Comparison of ENCODE assay signal across 28 cellular contexts in the genomic region with DNA sequence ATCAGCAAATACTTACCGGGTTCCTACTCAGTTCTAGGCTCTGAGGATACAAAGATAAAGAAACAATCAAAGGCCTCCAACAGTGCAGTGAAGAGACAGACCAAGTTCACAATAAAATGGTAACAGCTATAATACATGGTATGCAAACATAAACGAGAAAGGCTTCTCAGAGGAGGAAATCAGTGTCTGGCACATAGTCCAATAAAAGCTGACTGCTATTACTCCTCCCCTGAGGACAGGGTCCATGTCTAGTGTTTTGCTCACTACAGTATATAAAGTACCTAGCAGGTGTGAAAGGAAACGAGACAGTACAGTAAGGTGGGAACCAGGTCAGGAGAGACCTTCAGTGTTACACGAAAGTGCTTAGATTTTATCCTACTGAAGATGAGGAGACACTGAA.
"Had no signal": no experiment of that assay in that cellular context is flagged by ENCODE, and none has a peak within 500 bp of the region (broad histone marks: within the 10 kb centered on the region; RNA-seq: fewer than 3 reads in every experiment).

No MANE protein-coding gene starts in this region.

- H3K9ac ChIP-seq: SK-N-SH had no signal

- ATAC-seq: activated CD4-positive, alpha-beta T cell treated with anti-CD3 and anti-CD28 coated beads for 36 hours; activated CD4-positive, CD25-positive, alpha-beta regulatory T cell treated with anti-CD3 and anti-CD28 coated beads, Interleukin-2, amount 50 U/mL, for 24 hours; activated CD8-positive, alpha-beta T cell treated with anti-CD3 and anti-CD28 coated beads, Interleukin-2, amount 10 ng/mL, durations not matched to agents 7 days and 5 days; Panc1; WTC11 had no signal

- H3K4me3 ChIP-seq: ascending aorta, cardiac muscle cell, MG63, SJSA1 had no signal

- H3K4me2 ChIP-seq: SK-N-SH had no signal

- H3K27me3 ChIP-seq: ascending aorta, cardiac muscle cell, MG63, SJSA1 had no signal

- H3K27ac ChIP-seq: ascending aorta, cardiac muscle cell, SJSA1 had no signal

- H3K9me3 ChIP-seq: ascending aorta, MG63, SJSA1, SK-N-SH had no signal

- DNase-seq: activated CD4-positive, alpha-beta T cell treated with anti-CD3 and anti-CD28 coated beads for 36 hours; activated CD4-positive, alpha-beta T cell treated with anti-CD3 and anti-CD28 coated beads, Interleukin-2, amount 10 ng/mL, durations not matched to agents 7 days and 5 days; activated CD4-positive, alpha-beta T cell treated with anti-CD3 and anti-CD28 coated beads, Interleukin-2, amount 50 U/mL, for 48 hours; activated CD8-positive, alpha-beta T cell treated with anti-CD3 and anti-CD28 coated beads, Interleukin-2, amount 10 ng/mL, durations not matched to agents 7 days and 5 days; activated gamma-delta T cell; activated naive CD4-positive, alpha-beta T cell treated with Interleukin-2 at 50 U/mL for 16 hours; activated naive CD8-positive, alpha-beta T cell treated with anti-CD3 and anti-CD28 coated beads, Interleukin-2, amount 10 ng/mL, durations not matched to agents 7 days and 5 days; activated T-cell treated with anti-CD3 and anti-CD28 coated beads, Interleukin-2, amount 50 U/mL, for 24 hours; amygdala; Karpas-422; MG63; NCI-H1048; NCI-H1105 treated with DMSO at 0.1 percent for 48 hours; NCI-H1436; NCI-H1694; NCI-H2029; NCI-H510A; NCI-H526; NCI-H748 treated with DMSO at 0.1 percent for 48 hours; NK-92 treated with Interleukin-12 subunit alpha and Interleukin-12 subunit beta, amount 100 ng/mL, for 24 hours; SHP77; SK-N-SH had no signal
